Comparison of ENCODE assay signal across 12 cellular contexts in the genomic region with DNA sequence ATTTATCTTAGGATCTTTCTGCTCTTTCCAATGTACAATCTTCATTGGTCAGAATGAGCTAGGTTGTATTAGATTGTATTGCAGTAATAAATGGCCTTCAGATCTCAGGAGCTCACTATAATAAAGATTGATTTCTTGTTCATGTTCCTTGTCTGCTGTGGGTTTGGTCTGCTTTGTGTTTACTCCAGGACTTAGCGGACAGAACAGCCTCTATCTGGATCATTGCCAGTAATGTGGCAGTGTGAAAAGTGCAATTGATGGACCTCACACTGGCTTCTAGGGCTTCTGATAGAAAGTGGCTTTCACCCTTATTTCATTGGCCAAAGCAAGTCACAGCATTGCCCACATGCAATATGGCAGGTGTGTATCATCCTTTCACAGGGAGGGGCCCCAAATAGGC.
DNase-seq lines count a peak whose midpoint lies in the region; ATAC-seq, FAIRE-seq and TF ChIP-seq lines count a peak whose summit lies in the region.
"Had no signal": no experiment of that assay in that cellular context is flagged by ENCODE, and none has a peak within 500 bp of the region (broad histone marks: within the 10 kb centered on the region; RNA-seq: fewer than 3 reads in every experiment).

No MANE protein-coding gene starts in this region.

- DNase-seq in left ventricle myocardium superior = no peak
- no peak for DNase-seq in cardiac septum (ENCODE audit: low spot score)
- no peak for DNase-seq in OCI-LY7 (ENCODE audit: low spot score)
- no peak for DNase-seq in upper lobe of right lung
- no peak for DNase-seq in T-helper 2 cell treated with Interferon-gamma antibody and Interleukin-4, amounts not matched to agents 5 μg/mL and 100 μg/mL, for 36 hours (ENCODE audit: low spot score)
- DNase-seq in RKO (ENCODE audit: low spot score) = no peak
- DNase-seq: KG1, PC-9, right cardiac atrium had no signal

- no peak for TF ChIP-seq CTCF in OCI-LY7 (conservative IDR thresholded peaks at IDR 0.05; ENCODE audit: low read length)
- TF ChIP-seq CTCF in upper lobe of right lung (IDR thresholded peaks at IDR 0.05) = no peak

- BruUV-seq in OCI-LY7 (replicated peaks; lab: Mats Ljungman, UMichigan) = no TSS peak

- no peak overlapping the region; the same call in 1 of the 2 replicates for H2AFZ ChIP-seq in OCI-LY7 (ENCODE audit: low read length)
- H2AFZ ChIP-seq: PC-9 had no signal

- peak; percentile 58 for ATAC-seq in left ventricle myocardium superior
- peak; percentile 37 for ATAC-seq in upper lobe of right lung
- no peak for ATAC-seq in HG02884 (IDR thresholded peaks at IDR 0.05; ENCODE audit: unreplicated experiment)

- H3K9me3 ChIP-seq in OCI-LY7 (ENCODE audit: low read length) = no peaks in the 10 kb centered on the region
- no peaks in the 10 kb centered on the region for H3K9me3 ChIP-seq in upper lobe of right lung

- peaks cover 26% of the 10 kb centered on the region for H3K4me1 Mint-ChIP-seq in T-helper 2 cell treated with Interferon-gamma antibody and Interleukin-4, amounts not matched to agents 5 μg/mL and 100 μg/mL, for 36 hours (ENCODE audit: low read depth)

- H3K4me3 ChIP-seq in OCI-LY7 (ENCODE audit: low read depth, low read length, poor library complexity, severe bottlenecking) (no peak overlapping the region), upper lobe of right lung (peak overlapping the region; percentile 27)
- H3K4me3 ChIP-seq: lung, PC-9 had no signal

- H3K27ac Mint-ChIP-seq in T-helper 2 cell treated with Interferon-gamma antibody and Interleukin-4, amounts not matched to agents 5 μg/mL and 100 μg/mL, for 36 hours = no peak overlapping the region

- H3K4me1 ChIP-seq in OCI-LY7 (ENCODE audit: insufficient read depth, low read length, poor library complexity, severe bottlenecking) (peaks cover 57% of the 10 kb centered on the region), upper lobe of right lung (peaks cover 34% of the 10 kb centered on the region)

- peak; percentile 69 for FAIRE-seq in islet of Langerhans (lab: Jason Lieb, UNC)

- POLR2A ChIA-PET in OCI-LY7 (lab: Charles Lee) = interaction anchor here (1.2 to 1.8 kb wide), 2 partner anchors 24 to 34 kb away, joined by 3 to 4 read pairs; no protein-coding TSS in a partner anchor

- CTCF ChIA-PET in OCI-LY7 (lab: Charles Lee; ENCODE audit: unreplicated experiment) = no interaction called here

- peaks cover 6% of the 10 kb centered on the region for H3K36me3 Mint-ChIP-seq in T-helper 2 cell treated with Interferon-gamma antibody and Interleukin-4, amounts not matched to agents 5 μg/mL and 100 μg/mL, for 36 hours (ENCODE audit: low read depth)

- H3K9me3 Mint-ChIP-seq in T-helper 2 cell treated with Interferon-gamma antibody and Interleukin-4, amounts not matched to agents 5 μg/mL and 100 μg/mL, for 36 hours = peaks cover 8% of the 10 kb centered on the region

- H3K27ac ChIP-seq in OCI-LY7 (ENCODE audit: low read depth, low read length, poor library complexity, severe bottlenecking) (no peak overlapping the region), upper lobe of right lung (no peak overlapping the region)
- H3K27ac ChIP-seq: PC-9 had no signal

- no peaks in the 10 kb centered on the region for H4K20me1 ChIP-seq in OCI-LY7 (ENCODE audit: insufficient read depth, low read length)

- H3K36me3 ChIP-seq in OCI-LY7 (ENCODE audit: insufficient read depth, low read length) = 0 out of 2 replicates have a peak, but pooled peaks cover 3% of the 10 kb centered on the region
- no peaks in the 10 kb centered on the region for H3K36me3 ChIP-seq in upper lobe of right lung

- no peaks in the 10 kb centered on the region; the same call in 1 of the 2 replicates for H3K79me2 ChIP-seq in OCI-LY7 (ENCODE audit: insufficient read depth, low read depth, low read length)

- H3K4me2 ChIP-seq in OCI-LY7 (ENCODE audit: low read length) = peak overlapping the region; percentile 14; the same call in 1 of the 2 replicates
- H3K4me2 ChIP-seq: PC-9 had no signal

- intact Hi-C loops in left ventricle myocardium superior (cut with micrococcal nuclease) (no loop called here), cardiac septum (cut with DNase I) (no loop called here), OCI-LY7 (cut with micrococcal nuclease; ENCODE audit: unreplicated experiment) (no loop called here), upper lobe of right lung (cut with DNase I) (no loop called here)

- H3K27me3 ChIP-seq in upper lobe of right lung = no peaks in the 10 kb centered on the region

- no peak overlapping the region for H3K4me3 Mint-ChIP-seq in T-helper 2 cell treated with Interferon-gamma antibody and Interleukin-4, amounts not matched to agents 5 μg/mL and 100 μg/mL, for 36 hours

- no peaks in the 10 kb centered on the region for H3K27me3 Mint-ChIP-seq in T-helper 2 cell treated with Interferon-gamma antibody and Interleukin-4, amounts not matched to agents 5 μg/mL and 100 μg/mL, for 36 hours (ENCODE audit: low read depth)

- no peaks in the 10 kb centered on the region for H3K9me2 ChIP-seq in OCI-LY7 (ENCODE audit: insufficient read depth, low read length)
